In genomic region chr19:48624067-48624594, GRCh38 we compare ENCODE assay signal across 8 cellular contexts. TPM values are rescaled to one million over a fixed set of nuclear protein-coding genes. Genes with fewer than 3 reads are reported as not detected.
DNase-seq lines count a peak whose midpoint lies in the region; ATAC-seq, FAIRE-seq and TF ChIP-seq lines count a peak whose summit lies in the region.

No MANE protein-coding gene starts in this region.

- no peak for TF ChIP-seq CTCF in pancreas (IDR thresholded peaks at IDR 0.05)
- TF ChIP-seq CTCF in thyroid gland (IDR thresholded peaks at IDR 0.05) = no peak

- H3K36me3 ChIP-seq in GM23248 (ENCODE audit: low read depth) (no peaks in the 10 kb centered on the region), adipocyte (ENCODE audit: control insufficient read depth, insufficient read depth, low read length, severe bottlenecking) (peaks cover 4% of the 10 kb centered on the region), pancreas (no peaks in the 10 kb centered on the region), thyroid gland (peaks cover 4 to 5% of the 10 kb centered on the region in 2 donors)

- no peaks in the 10 kb centered on the region for H3K9me3 ChIP-seq in GM23248 (ENCODE audit: low read depth)
- no peaks in the 10 kb centered on the region for H3K9me3 ChIP-seq in adipocyte (ENCODE audit: control insufficient read depth, low read length)
- H3K9me3 ChIP-seq in pancreas = no peaks in the 10 kb centered on the region
- no peaks in the 10 kb centered on the region for H3K9me3 ChIP-seq in thyroid gland

- H3K4me3 ChIP-seq in GM23248 = peak overlapping the region; percentile 66
- peak overlapping the region; percentile 83 for H3K4me3 ChIP-seq in adipocyte (ENCODE audit: low read length)
- peak overlapping the region; percentile 4 to 51 (median 24) for H3K4me3 ChIP-seq in pancreas
- peak overlapping the region in 2 of 3 donors; percentile 37 to 76 for H3K4me3 ChIP-seq in thyroid gland (replicated peaks in 1 of 3)

- TF ChIP-seq POLR2A in thyroid gland (IDR thresholded peaks at IDR 0.05) = peak in 1 of 2 donors; percentile 57

- in situ Hi-C loops in GM23248 (cut with MboI) = no loop called here

- H3K27ac ChIP-seq in GM23248 (peak overlapping the region; percentile 57), pancreas (peak overlapping the region; percentile 42 to 69 (median 53)), thyroid gland (peak overlapping the region; percentile 73 to 81 (median 81))

- peak overlapping the region; percentile 80 for H2AFZ ChIP-seq in GM23248

- peak overlapping the region; percentile 72 for H3K4me2 ChIP-seq in GM23248 (ENCODE audit: unreplicated experiment)

- H3K79me2 ChIP-seq in GM23248 (ENCODE audit: insufficient read depth) = peaks cover 22% of the 10 kb centered on the region

- no peaks in the 10 kb centered on the region for H3K9me2 ChIP-seq in GM23248 (ENCODE audit: insufficient read depth)

- H3K9ac ChIP-seq in GM23248 (peak overlapping the region; percentile 75), adipocyte (ENCODE audit: low read length) (peak overlapping the region; percentile 88)

- ATAC-seq in Right ventricle myocardium superior (ENCODE audit: poor library complexity) = peak; percentile 84
- peak; percentile 81 to 87 (median 84) for ATAC-seq in pancreas

- DNase-seq in DMS53 (lab: John Stamatoyannopoulos, UW) (peak; percentile 99), GM23248 (peak; percentile 100), MV-4-11 (lab: John Stamatoyannopoulos, UW) (peak; percentile 98), SW480 (ENCODE audit: low spot score) (peak; percentile 98), adipocyte (ENCODE audit: low read depth) (peak; percentile 99), Right ventricle myocardium superior (peak; percentile 99), pancreas (peak; percentile 97 to 98 (median 98)), thyroid gland (peak; percentile 99)

- H3K4me1 ChIP-seq in GM23248 (ENCODE audit: insufficient read depth) (peaks cover 11% of the 10 kb centered on the region), adipocyte (ENCODE audit: control insufficient read depth, insufficient read depth, low read length) (peaks cover 32% of the 10 kb centered on the region), pancreas (peaks cover 0 to 17% (median 0%) of the 10 kb centered on the region in 3 donors), thyroid gland (peaks cover 20 to 25% of the 10 kb centered on the region in 2 donors)

- H3K27me3 ChIP-seq in GM23248 (replicated peaks; ENCODE audit: insufficient read depth) = no peaks in the 10 kb centered on the region
- H3K27me3 ChIP-seq in adipocyte (replicated peaks; ENCODE audit: control insufficient read depth, insufficient read depth, low read length) = no peaks in the 10 kb centered on the region
- H3K27me3 ChIP-seq in pancreas = no peaks in the 10 kb centered on the region
- H3K27me3 ChIP-seq in thyroid gland = no peaks in the 10 kb centered on the region

- 2 to 3% methylated on average over 31 to 40 of the region's 40 CpGs for WGBS in GM23248 (ENCODE audit: low coverage in 1 of 2, low lambda C conversion rate in 2 of 2, missing lambda C conversion rate in 2 of 2), 2 experiments
- 1% methylated on average over 39 to 40 of the region's 40 CpGs for WGBS in pancreas, 2 donors
- WGBS in thyroid gland, 2 donors = 0 to 5% methylated on average over 16 to 33 of the region's 40 CpGs

- intact Hi-C loops in Right ventricle myocardium superior (cut with DNase I) = no loop called here
- intact Hi-C loops in pancreas (cut with DNase I) = no loop called here
- intact Hi-C loops in thyroid gland (cut with DNase I) = no loop called here

- no peaks in the 10 kb centered on the region for H3F3A ChIP-seq in GM23248 (ENCODE audit: insufficient read depth)

- no peaks in the 10 kb centered on the region for H4K20me1 ChIP-seq in GM23248 (ENCODE audit: insufficient read depth)

- FAIRE-seq in pancreas (lab: Jason Lieb, UNC) = peak; percentile 91

RNA-seq across cellular contexts. Expression of gene SPHK2, which starts 4.8 kb away (rescaled TPM):
- total RNA-seq in GM23248 (2014; rRNA removed; shearing (Covaris generic)) = 5.2 and 7.2 TPM in 2 replicates
- polyA plus RNA-seq in GM23248 (2016; fragmentation: Nextera tagmentation; extraction: Ambion mirVana) (9.9 and 11.4 TPM in 2 replicates), pancreas (10 to 100 TPM; 15.9 to 24.0 TPM)
- total RNA-seq in Right ventricle myocardium superior (7.6 TPM), pancreas (10 to 100 TPM in 1 of 6 donors, 1 to 10 TPM in 5; 4.3 to 11.0 (median 6.6) TPM), thyroid gland (10 to 100 TPM; 17.1 to 45.4 (median 31.4) TPM)

RNA-seq across cellular contexts. Expression of gene RPL18, which starts 5.2 kb away (rescaled TPM):
- total RNA-seq in GM23248 (2014; rRNA removed; shearing (Covaris generic)) = 1,266 and 1,345 TPM in 2 replicates
- polyA plus RNA-seq in GM23248 (2016; fragmentation: Nextera tagmentation; extraction: Ambion mirVana) = 659 and 663 TPM in 2 replicates
- 526 TPM for total RNA-seq in Right ventricle myocardium superior
- total RNA-seq in pancreas = 1,000 to 10,000 TPM in 4 of 6 donors, 100 to 1,000 TPM in 2; 881 to 1,605 (median 1,071) TPM
- 1,000 to 10,000 TPM; 1,358 to 2,344 TPM for polyA plus RNA-seq in pancreas
- total RNA-seq in thyroid gland = 1,000 to 10,000 TPM; 1,845 to 2,426 (median 1,951) TPM

RNA-seq across cellular contexts. Expression of gene FAM83E, which starts 9.3 kb away (rescaled TPM):
- not detected in 2 replicates for total RNA-seq in GM23248 (2014; rRNA removed; shearing (Covaris generic))
- not detected in 2 replicates for polyA plus RNA-seq in GM23248 (2016; fragmentation: Nextera tagmentation; extraction: Ambion mirVana)
- total RNA-seq in Right ventricle myocardium superior = not detected
- 1 to 10 TPM; 1.2 to 2.9 (median 2.6) TPM for total RNA-seq in pancreas
- 1 to 10 TPM; 1.8 to 3.4 TPM for polyA plus RNA-seq in pancreas
- not detected for total RNA-seq in thyroid gland

RNA-seq across cellular contexts. Expression of gene DBP, which starts 13.0 kb away (rescaled TPM):
- total RNA-seq in GM23248 (2014; rRNA removed; shearing (Covaris generic)) = 5.9 and 6.7 TPM in 2 replicates
- polyA plus RNA-seq in GM23248 (2016; fragmentation: Nextera tagmentation; extraction: Ambion mirVana) = 3.3 and 3.7 TPM in 2 replicates
- total RNA-seq in Right ventricle myocardium superior = 14.5 TPM
- total RNA-seq in pancreas = 1 to 10 TPM; 3.3 to 8.3 (median 6.5) TPM
- 10 to 100 TPM in 1 of 2 donors, 1 to 10 TPM in 1; 4.7 to 11.4 TPM for polyA plus RNA-seq in pancreas
- total RNA-seq in thyroid gland = 10 to 100 TPM; 18.9 to 32.8 (median 25.1) TPM

RNA-seq across cellular contexts. Expression of gene SPACA4, which starts 17.6 kb away (rescaled TPM):
- total RNA-seq in GM23248 (2014; rRNA removed; shearing (Covaris generic)) = not detected in 2 replicates
- polyA plus RNA-seq in GM23248 (2016; fragmentation: Nextera tagmentation; extraction: Ambion mirVana) (not detected in 2 replicates), pancreas (under 1 TPM in 1 of 2 donors, not detected in 1; 0.12 TPM)
- total RNA-seq in Right ventricle myocardium superior (not detected), pancreas (not detected), thyroid gland (under 1 TPM in 1 of 4 donors, not detected in 3; 0.67 TPM)

Comparison
In these comparisons a context has a peak if more than half of its experiments do, and no peak if none do; other contexts are left out.
1. Peak in every context shown above with its lines: DNase-seq, ATAC-seq, H3K4me3 ChIP-seq and H3K27ac ChIP-seq.
2. H3K4me3 ChIP-seq: peak in every context shown above with its lines; median percentile 83 in adipocyte; 66 in GM23248; 56 in thyroid gland; 24 in pancreas.